In the genomic region with DNA sequence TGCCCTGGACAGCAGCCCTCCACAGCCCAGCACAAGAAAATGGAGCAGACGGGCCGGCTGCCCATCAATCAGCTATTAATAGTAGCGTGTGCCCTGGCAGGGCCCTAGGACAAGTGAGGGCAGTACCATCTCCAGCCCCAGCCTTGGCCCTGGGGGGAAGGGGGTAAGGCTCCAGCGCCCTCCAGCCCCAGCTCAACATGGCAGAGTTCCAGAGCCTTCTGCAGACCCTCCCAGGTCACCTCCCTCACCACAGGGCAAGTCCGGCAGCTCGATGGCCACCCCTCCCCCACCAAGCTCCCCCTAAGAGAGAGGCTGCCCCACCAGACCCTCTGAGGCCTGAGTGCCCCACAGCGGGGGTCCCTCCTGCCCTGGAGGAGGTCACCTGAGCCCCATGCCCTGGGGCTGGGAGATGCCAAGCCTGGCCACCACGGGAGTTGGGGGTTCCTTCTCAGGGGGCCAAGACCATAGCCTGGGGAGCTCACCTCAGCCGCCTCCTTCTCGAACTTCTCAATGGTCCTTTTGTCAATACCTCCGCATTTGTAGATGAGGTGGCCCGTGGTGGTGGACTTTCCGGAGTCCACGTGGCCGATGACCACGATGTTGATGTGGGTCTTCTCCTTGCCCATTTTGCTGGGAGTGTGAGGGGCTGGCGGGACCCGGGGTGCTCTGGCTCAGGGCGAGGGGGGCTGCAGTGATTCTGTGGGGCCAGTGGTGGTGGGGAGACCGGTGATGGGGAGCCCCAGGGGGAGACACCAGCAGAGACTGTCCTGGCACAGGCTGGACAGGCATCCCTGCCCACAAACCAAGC, we compare ENCODE assay signal across 1 cellular context.
TF ChIP-seq lines count a peak whose summit lies in the region.

No MANE protein-coding gene starts in this region.

TF ChIP-seq in WTC11, 78 proteins besides CTCF, POLR2A, EP300 and RAD21:
- TF ChIP-seq, protein P1, sequence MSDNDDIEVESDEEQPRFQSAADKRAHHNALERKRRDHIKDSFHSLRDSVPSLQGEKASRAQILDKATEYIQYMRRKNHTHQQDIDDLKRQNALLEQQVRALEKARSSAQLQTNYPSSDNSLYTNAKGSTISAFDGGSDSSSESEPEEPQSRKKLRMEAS (CRISPR knock-in tag; IDR thresholded peaks at IDR 0.05), result no peak
- no peak for TF ChIP-seq ZNF263 (CRISPR knock-in tag; IDR thresholded peaks at IDR 0.05; ENCODE audit: low read depth)
- TF ChIP-seq, protein P2, sequence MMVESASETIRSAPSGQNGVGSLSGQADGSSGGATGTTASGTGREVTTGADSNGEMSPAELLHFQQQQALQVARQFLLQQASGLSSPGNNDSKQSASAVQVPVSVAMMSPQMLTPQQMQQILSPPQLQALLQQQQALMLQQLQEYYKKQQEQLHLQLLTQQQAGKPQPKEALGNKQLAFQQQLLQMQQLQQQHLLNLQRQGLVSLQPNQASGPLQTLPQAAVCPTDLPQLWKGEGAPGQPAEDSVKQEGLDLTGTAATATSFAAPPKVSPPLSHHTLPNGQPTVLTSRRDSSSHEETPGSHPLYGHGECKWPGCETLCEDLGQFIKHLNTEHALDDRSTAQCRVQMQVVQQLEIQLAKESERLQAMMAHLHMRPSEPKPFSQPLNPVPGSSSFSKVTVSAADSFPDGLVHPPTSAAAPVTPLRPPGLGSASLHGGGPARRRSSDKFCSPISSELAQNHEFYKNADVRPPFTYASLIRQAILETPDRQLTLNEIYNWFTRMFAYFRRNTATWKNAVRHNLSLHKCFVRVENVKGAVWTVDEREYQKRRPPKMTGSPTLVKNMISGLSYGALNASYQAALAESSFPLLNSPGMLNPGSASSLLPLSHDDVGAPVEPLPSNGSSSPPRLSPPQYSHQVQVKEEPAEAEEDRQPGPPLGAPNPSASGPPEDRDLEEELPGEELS (CRISPR knock-in tag; IDR thresholded peaks at IDR 0.05), result no peak
- TF ChIP-seq ZNF138 (CRISPR knock-in tag; conservative IDR thresholded peaks at IDR 0.05), result no peak
- TF ChIP-seq, protein P3, sequence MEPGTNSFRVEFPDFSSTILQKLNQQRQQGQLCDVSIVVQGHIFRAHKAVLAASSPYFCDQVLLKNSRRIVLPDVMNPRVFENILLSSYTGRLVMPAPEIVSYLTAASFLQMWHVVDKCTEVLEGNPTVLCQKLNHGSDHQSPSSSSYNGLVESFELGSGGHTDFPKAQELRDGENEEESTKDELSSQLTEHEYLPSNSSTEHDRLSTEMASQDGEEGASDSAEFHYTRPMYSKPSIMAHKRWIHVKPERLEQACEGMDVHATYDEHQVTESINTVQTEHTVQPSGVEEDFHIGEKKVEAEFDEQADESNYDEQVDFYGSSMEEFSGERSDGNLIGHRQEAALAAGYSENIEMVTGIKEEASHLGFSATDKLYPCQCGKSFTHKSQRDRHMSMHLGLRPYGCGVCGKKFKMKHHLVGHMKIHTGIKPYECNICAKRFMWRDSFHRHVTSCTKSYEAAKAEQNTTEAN (CRISPR knock-in tag; IDR thresholded peaks at IDR 0.05), result no peak
- TF ChIP-seq GTF2I (CRISPR knock-in tag; conservative IDR thresholded peaks at IDR 0.05), result no peak
- TF ChIP-seq SMAD3 (CRISPR knock-in tag; IDR thresholded peaks at IDR 0.05; ENCODE audit: borderline replicate concordance), result no peak
- TF ChIP-seq, protein P4, sequence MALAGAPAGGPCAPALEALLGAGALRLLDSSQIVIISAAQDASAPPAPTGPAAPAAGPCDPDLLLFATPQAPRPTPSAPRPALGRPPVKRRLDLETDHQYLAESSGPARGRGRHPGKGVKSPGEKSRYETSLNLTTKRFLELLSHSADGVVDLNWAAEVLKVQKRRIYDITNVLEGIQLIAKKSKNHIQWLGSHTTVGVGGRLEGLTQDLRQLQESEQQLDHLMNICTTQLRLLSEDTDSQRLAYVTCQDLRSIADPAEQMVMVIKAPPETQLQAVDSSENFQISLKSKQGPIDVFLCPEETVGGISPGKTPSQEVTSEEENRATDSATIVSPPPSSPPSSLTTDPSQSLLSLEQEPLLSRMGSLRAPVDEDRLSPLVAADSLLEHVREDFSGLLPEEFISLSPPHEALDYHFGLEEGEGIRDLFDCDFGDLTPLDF (CRISPR knock-in tag; IDR thresholded peaks at IDR 0.05), result no peak
- no peak for TF ChIP-seq ESRRA (CRISPR knock-in tag; IDR thresholded peaks at IDR 0.05; ENCODE audit: borderline replicate concordance)
- TF ChIP-seq ERG (CRISPR knock-in tag; IDR thresholded peaks at IDR 0.05), result no peak
- TF ChIP-seq NFYB (CRISPR knock-in tag; conservative IDR thresholded peaks at IDR 0.05; ENCODE audit: low read depth), result no peak
- TF ChIP-seq AFF4 (CRISPR knock-in tag; IDR thresholded peaks at IDR 0.05; ENCODE audit: borderline replicate concordance), result no peak
- no peak for TF ChIP-seq CBFB (CRISPR knock-in tag; IDR thresholded peaks at IDR 0.05; ENCODE audit: low read depth)
- no peak for TF ChIP-seq ZNF121 (CRISPR knock-in tag; IDR thresholded peaks at IDR 0.05)
- TF ChIP-seq, protein P5, sequence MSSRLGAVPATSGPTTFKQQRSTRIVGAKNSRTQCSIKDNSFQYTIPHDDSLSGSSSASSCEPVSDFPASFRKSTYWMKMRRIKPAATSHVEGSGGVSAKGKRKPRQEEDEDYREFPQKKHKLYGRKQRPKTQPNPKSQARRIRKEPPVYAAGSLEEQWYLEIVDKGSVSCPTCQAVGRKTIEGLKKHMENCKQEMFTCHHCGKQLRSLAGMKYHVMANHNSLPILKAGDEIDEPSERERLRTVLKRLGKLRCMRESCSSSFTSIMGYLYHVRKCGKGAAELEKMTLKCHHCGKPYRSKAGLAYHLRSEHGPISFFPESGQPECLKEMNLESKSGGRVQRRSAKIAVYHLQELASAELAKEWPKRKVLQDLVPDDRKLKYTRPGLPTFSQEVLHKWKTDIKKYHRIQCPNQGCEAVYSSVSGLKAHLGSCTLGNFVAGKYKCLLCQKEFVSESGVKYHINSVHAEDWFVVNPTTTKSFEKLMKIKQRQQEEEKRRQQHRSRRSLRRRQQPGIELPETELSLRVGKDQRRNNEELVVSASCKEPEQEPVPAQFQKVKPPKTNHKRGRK (CRISPR knock-in tag; IDR thresholded peaks at IDR 0.05; ENCODE audit: borderline replicate concordance), result no peak
- TF ChIP-seq FOXP1 (CRISPR knock-in tag; IDR thresholded peaks at IDR 0.05; ENCODE audit: borderline replicate concordance), result no peak
- TF ChIP-seq, protein P6, sequence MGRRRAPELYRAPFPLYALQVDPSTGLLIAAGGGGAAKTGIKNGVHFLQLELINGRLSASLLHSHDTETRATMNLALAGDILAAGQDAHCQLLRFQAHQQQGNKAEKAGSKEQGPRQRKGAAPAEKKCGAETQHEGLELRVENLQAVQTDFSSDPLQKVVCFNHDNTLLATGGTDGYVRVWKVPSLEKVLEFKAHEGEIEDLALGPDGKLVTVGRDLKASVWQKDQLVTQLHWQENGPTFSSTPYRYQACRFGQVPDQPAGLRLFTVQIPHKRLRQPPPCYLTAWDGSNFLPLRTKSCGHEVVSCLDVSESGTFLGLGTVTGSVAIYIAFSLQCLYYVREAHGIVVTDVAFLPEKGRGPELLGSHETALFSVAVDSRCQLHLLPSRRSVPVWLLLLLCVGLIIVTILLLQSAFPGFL (CRISPR knock-in tag; IDR thresholded peaks at IDR 0.05; ENCODE audit: borderline replicate concordance), result no peak
- TF ChIP-seq CREB1 (CRISPR knock-in tag; IDR thresholded peaks at IDR 0.05), result no peak
- TF ChIP-seq EMX1 (CRISPR knock-in tag; IDR thresholded peaks at IDR 0.05), result no peak
